In the genomic region with DNA sequence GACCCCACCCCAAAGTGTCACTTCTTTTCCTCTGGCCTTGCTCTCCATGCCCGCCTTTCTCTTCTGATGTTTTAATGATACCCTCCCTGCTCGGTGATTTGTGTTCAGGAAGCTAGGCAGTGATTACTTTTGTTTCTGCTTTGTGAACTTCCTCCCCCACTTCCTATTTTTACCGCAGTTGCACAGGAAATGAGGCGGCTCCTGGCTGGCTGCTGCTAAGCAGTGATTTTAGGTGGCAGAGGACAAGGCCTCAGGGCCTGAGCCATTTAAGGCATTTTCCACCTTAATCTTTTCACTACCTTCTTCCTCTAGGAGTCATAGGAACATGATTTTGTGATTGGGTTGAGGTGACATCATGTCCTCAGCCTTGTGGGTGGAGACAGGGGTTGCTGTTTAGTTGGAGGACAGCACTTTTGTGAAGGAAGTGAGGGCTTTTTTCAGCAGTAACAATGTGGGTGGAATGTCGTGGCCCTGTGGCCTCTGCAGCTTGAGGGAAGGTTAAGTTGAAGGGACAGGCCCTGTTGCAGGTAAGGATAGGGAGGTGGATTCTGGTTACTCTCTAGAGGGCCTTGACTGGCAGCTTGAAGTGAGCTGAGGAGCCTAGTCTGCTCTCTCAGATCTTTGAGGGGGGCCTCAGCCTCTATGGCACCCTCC, we compare ENCODE assay signal across 8 cellular contexts. TPM values are rescaled to one million over a fixed set of nuclear protein-coding genes. Genes with fewer than 3 reads are reported as not detected.
DNase-seq lines count a peak whose midpoint lies in the region; ATAC-seq and TF ChIP-seq lines count a peak whose summit lies in the region.

No MANE protein-coding gene starts in this region.

- peak overlapping the region; percentile 97 for H3K27ac Mint-ChIP-seq in CD8-positive, alpha-beta T cell
- H3K27ac Mint-ChIP-seq in naive thymus-derived CD8-positive, alpha-beta T cell, result peak overlapping the region; percentile 86 to 99 (median 96)
- H3K27ac Mint-ChIP-seq in stimulated activated naive CD8-positive, alpha-beta T cell treated with anti-CD3 and anti-CD28 coated beads, Interleukin-15, amount 100 ng/mL, for 72 hours, result peak overlapping the region; percentile 93

- H3K9me3 Mint-ChIP-seq in CD8-positive, alpha-beta T cell, result no peaks in the 10 kb centered on the region
- no peaks in the 10 kb centered on the region for H3K9me3 Mint-ChIP-seq in naive thymus-derived CD8-positive, alpha-beta T cell
- no peaks in the 10 kb centered on the region for H3K9me3 Mint-ChIP-seq in stimulated activated naive CD8-positive, alpha-beta T cell treated with anti-CD3 and anti-CD28 coated beads, Interleukin-15, amount 100 ng/mL, for 72 hours

- H3K27me3 Mint-ChIP-seq in CD8-positive, alpha-beta T cell (ENCODE audit: low read depth), result no peaks in the 10 kb centered on the region
- no peaks in the 10 kb centered on the region for H3K27me3 Mint-ChIP-seq in naive thymus-derived CD8-positive, alpha-beta T cell
- H3K27me3 Mint-ChIP-seq in stimulated activated naive CD8-positive, alpha-beta T cell treated with anti-CD3 and anti-CD28 coated beads, Interleukin-15, amount 100 ng/mL, for 72 hours, result no peaks in the 10 kb centered on the region

- CTCF ChIA-PET in CD8-positive, alpha-beta T cell (lab: Charles Lee), result interaction anchor here (0.6 to 1.3 kb wide), 7 partner anchors 13 to 76 kb away, joined by 3 to 6 read pairs (median 3); no protein-coding TSS in a partner anchor

- H3K4me1 ChIP-seq in CD8-positive, alpha-beta T cell (ENCODE audit: insufficient read depth, low read length), result peaks cover 69% of the 10 kb centered on the region
- peaks cover 3 to 5% of the 10 kb centered on the region in 2 donors for H3K4me1 ChIP-seq in esophagus (ENCODE audit: control insufficient read depth in 2 of 2, insufficient read depth in 2 of 2, low read length in 1 of 2)

- POLR2A ChIA-PET in CD8-positive, alpha-beta T cell (lab: Charles Lee), result interaction anchor here (0.6 to 2.6 kb wide), 7 partner anchors 9 to 158 kb away, joined by 3 to 10 read pairs (median 5); a partner anchor contains a TSS
- POLR2A ChIA-PET in naive thymus-derived CD8-positive, alpha-beta T cell (lab: Charles Lee), result interaction anchor here (0.6 to 6.1 kb wide), 12 partner anchors 9 to 407 kb away, joined by 3 to 59 read pairs (median 4); a partner anchor contains a TSS

- no peaks in the 10 kb centered on the region for H3K27me3 ChIP-seq in CD8-positive, alpha-beta T cell (ENCODE audit: insufficient read depth, low read length)
- H3K27me3 ChIP-seq in esophagus (ENCODE audit: control insufficient read depth in 1 of 2, insufficient read depth in 2 of 2, low read length in 2 of 2), result no peaks in the 10 kb centered on the region

- H3K36me3 ChIP-seq in CD8-positive, alpha-beta T cell (ENCODE audit: insufficient read depth, low read length), result no peaks in the 10 kb centered on the region
- peaks cover 0 to 2% of the 10 kb centered on the region in 2 donors for H3K36me3 ChIP-seq in esophagus (ENCODE audit: control insufficient read depth in 2 of 2, insufficient read depth in 2 of 2, low read length in 1 of 2)

- peak overlapping the region; percentile 5 for H3K4me3 ChIP-seq in CD8-positive, alpha-beta T cell (ENCODE audit: low read depth, low read length)
- no peak overlapping the region for H3K4me3 ChIP-seq in esophagus (ENCODE audit: low read depth in 1 of 2, low read length in 2 of 2)

- H3K9me3 ChIP-seq in CD8-positive, alpha-beta T cell (ENCODE audit: low read length), result no peaks in the 10 kb centered on the region
- no peaks in the 10 kb centered on the region for H3K9me3 ChIP-seq in esophagus (ENCODE audit: control insufficient read depth in 2 of 2, insufficient read depth in 1 of 2, low read depth in 1 of 2, low read length in 1 of 2)

- DNase-seq in CD8-positive, alpha-beta T cell, result peak; percentile 42 to 84 (median 71)
- peak; percentile 44 for DNase-seq in NCI-H226
- peak; percentile 54 for DNase-seq in activated CD8-positive, alpha-beta memory T cell treated with anti-CD3 and anti-CD28 coated beads, Interleukin-2, amount 50 U/mL, for 1 hour (ENCODE audit: extremely low read depth)
- peak; percentile 41 to 90 (median 78) for DNase-seq in naive thymus-derived CD8-positive, alpha-beta T cell
- DNase-seq in stimulated activated naive CD8-positive, alpha-beta T cell treated with anti-CD3 and anti-CD28 coated beads, Interleukin-15, amount 100 ng/mL, for 72 hours, result peak; percentile 30 to 57
- no peak for DNase-seq in foreskin melanocyte

- H3K36me3 Mint-ChIP-seq in CD8-positive, alpha-beta T cell, result peaks cover 4% of the 10 kb centered on the region
- H3K36me3 Mint-ChIP-seq in naive thymus-derived CD8-positive, alpha-beta T cell, result peaks cover 0 to 9% (median 4%) of the 10 kb centered on the region in 3 donors

- TF ChIP-seq CTCF in CD8-positive, alpha-beta T cell (IDR thresholded peaks at IDR 0.05), result no peak

- 41 to 57% methylated on average over 5 of the region's 5 CpGs for WGBS in esophagus, 2 donors

- intact Hi-C loops in CD8-positive, alpha-beta T cell (cut with DNase I, micrococcal nuclease), result loop anchor here (1.0 to 5.0 kb wide), 5 partner anchors 16 to 98 kb away; a partner anchor contains a TSS

- peak overlapping the region; percentile 57 for H3K27ac ChIP-seq in CD8-positive, alpha-beta T cell (ENCODE audit: low read depth, low read length)
- H3K27ac ChIP-seq in esophagus (ENCODE audit: low read depth in 2 of 2, low read length in 1 of 2), result peak overlapping the region; percentile 65 to 87

- peaks cover 80% of the 10 kb centered on the region for H3K4me1 Mint-ChIP-seq in CD8-positive, alpha-beta T cell (ENCODE audit: low read depth)
- H3K4me1 Mint-ChIP-seq in naive thymus-derived CD8-positive, alpha-beta T cell, result peaks cover 50 to 91% (median 80%) of the 10 kb centered on the region in 4 donors
- H3K4me1 Mint-ChIP-seq in stimulated activated naive CD8-positive, alpha-beta T cell treated with anti-CD3 and anti-CD28 coated beads, Interleukin-15, amount 100 ng/mL, for 72 hours, result peaks cover 72% of the 10 kb centered on the region

- peak overlapping the region; percentile 55 for H3K4me3 Mint-ChIP-seq in CD8-positive, alpha-beta T cell
- H3K4me3 Mint-ChIP-seq in naive thymus-derived CD8-positive, alpha-beta T cell, result peak overlapping the region; percentile 68 to 90 (median 80)
- peak overlapping the region; percentile 71 to 79 for H3K4me3 Mint-ChIP-seq in stimulated activated naive CD8-positive, alpha-beta T cell treated with anti-CD3 and anti-CD28 coated beads, Interleukin-15, amount 100 ng/mL, for 72 hours

- peak; percentile 92 for ATAC-seq in CD8-positive, alpha-beta T cell
- ATAC-seq in GM21786 (IDR thresholded peaks at IDR 0.05; ENCODE audit: unreplicated experiment), result peak; percentile 62
- ATAC-seq in naive thymus-derived CD8-positive, alpha-beta T cell, result peak; percentile 89 to 90
- peak; percentile 92 for ATAC-seq in stimulated activated naive CD8-positive, alpha-beta T cell treated with anti-CD3 and anti-CD28 coated beads, Interleukin-15, amount 100 ng/mL, for 72 hours

RNA-seq across cellular contexts. Expression of a gene that starts 15.7 kb away (rescaled TPM):
- total RNA-seq in CD8-positive, alpha-beta T cell, result 10 to 100 TPM; 27.5 to 31.0 TPM
- polyA plus RNA-seq in esophagus, result 1 to 10 TPM; 4.6 to 6.8 TPM
- 10 to 100 TPM; 41.5 to 53.7 TPM for total RNA-seq in naive thymus-derived CD8-positive, alpha-beta T cell
- 1 to 10 TPM; 5.4 to 6.3 (median 5.6) TPM for polyA plus RNA-seq in naive thymus-derived CD8-positive, alpha-beta T cell
